In genomic region chr12:74508873-74509657, GRCh38 we compare ENCODE assay signal across 8 cellular contexts. TPM values are rescaled to one million over a fixed set of nuclear protein-coding genes. Genes with fewer than 3 reads are reported as not detected.
DNase-seq lines count a peak whose midpoint lies in the region; FAIRE-seq and TF ChIP-seq lines count a peak whose summit lies in the region.
"Not testable (repeated sequence)": the region's sequence is repeated elsewhere in the genome, so short reads cannot be mapped to it uniquely, and the experiment has no call there.

No MANE protein-coding gene starts in this region.

- DNase-seq in ELF-1 (ENCODE audit: low read depth, low spot score) (peak; percentile 84), NCI-H2171 (lab: John Stamatoyannopoulos, UW) (peak; percentile 3), NT2/D1 (ENCODE audit: low read depth, low spot score) (peak; percentile 15)
- DNase-seq in astrocyte (ENCODE audit: low read depth); neural crest cell (ENCODE audit: low read depth, low spot score): not testable (repeated sequence)

- H3K4me3 ChIP-seq in NT2/D1 (ENCODE audit: insufficient read length, low read depth) (peak overlapping the region; percentile 42), iPS-11a (ENCODE audit: low read depth, low read length) (peak overlapping the region; percentile 33)
- not testable (repeated sequence) for H3K4me3 ChIP-seq in astrocyte (ENCODE audit: insufficient read depth, low read depth, low read length)

- not testable (repeated sequence) for H3K4me1 Mint-ChIP-seq in astrocyte (ENCODE audit: low read depth, unreplicated experiment); neural crest cell

- H3K4me3 Mint-ChIP-seq in astrocyte (ENCODE audit: unreplicated experiment) = peak overlapping the region; percentile 79
- peak overlapping the region; percentile 92 for H3K4me3 Mint-ChIP-seq in neural crest cell

- H3K4me2 ChIP-seq in astrocyte (ENCODE audit: low read length) = not testable (repeated sequence)

- H3K36me3 Mint-ChIP-seq in astrocyte (ENCODE audit: low read depth, unreplicated experiment); neural crest cell (ENCODE audit: low read depth): not testable (repeated sequence)

- H3K36me3 ChIP-seq in NT2/D1 (ENCODE audit: insufficient read depth, insufficient read length, low read length); astrocyte (ENCODE audit: insufficient read depth, low read length): not testable (repeated sequence)

- not testable (repeated sequence) for H3K9ac ChIP-seq in NT2/D1 (ENCODE audit: insufficient read length, low read depth); astrocyte (ENCODE audit: low read length)

- not testable (repeated sequence) for H2AFZ ChIP-seq in astrocyte (ENCODE audit: low read depth, low read length)

- not testable (repeated sequence) for H3K9me3 Mint-ChIP-seq in astrocyte (ENCODE audit: unreplicated experiment); neural crest cell

- H3K27me3 Mint-ChIP-seq in astrocyte (ENCODE audit: low read depth, unreplicated experiment); neural crest cell (ENCODE audit: low read depth): not testable (repeated sequence)

- not testable (repeated sequence) for TF ChIP-seq RAD21 in Ishikawa (IDR thresholded peaks at IDR 0.05; ENCODE audit: low read depth)

- not testable (repeated sequence) for FAIRE-seq in astrocyte (lab: Jason Lieb, UNC)

- TF ChIP-seq CTCF in 22Rv1 (IDR thresholded peaks at IDR 0.05); astrocyte (IDR thresholded peaks at IDR 0.05; ENCODE audit: insufficient read depth, low read depth, low read length); neural crest cell (conservative IDR thresholded peaks at IDR 0.05): not testable (repeated sequence)

- not testable (repeated sequence) for H4K20me1 ChIP-seq in astrocyte (ENCODE audit: insufficient read depth, low read length)

- not testable (repeated sequence) for H3K27me3 ChIP-seq in NT2/D1 (ENCODE audit: insufficient read depth, insufficient read length); astrocyte (ENCODE audit: insufficient read depth, low read length)

- H3K4me1 ChIP-seq in NT2/D1 (ENCODE audit: insufficient read depth, insufficient read length); astrocyte (ENCODE audit: insufficient read depth, low read length): not testable (repeated sequence)

- peak overlapping the region; percentile 45 for H3K27ac ChIP-seq in 22Rv1
- not testable (repeated sequence) for H3K27ac ChIP-seq in astrocyte (ENCODE audit: low read depth, low read length)

- H3K79me2 ChIP-seq in astrocyte (ENCODE audit: insufficient read depth, low read length) = not testable (repeated sequence)

- not testable (repeated sequence) for H3K27ac Mint-ChIP-seq in astrocyte (ENCODE audit: unreplicated experiment)
- H3K27ac Mint-ChIP-seq in neural crest cell (ENCODE audit: unreplicated experiment) = peak overlapping the region; percentile 95

- TF ChIP-seq EP300 in Ishikawa (IDR thresholded peaks at IDR 0.05; ENCODE audit: borderline replicate concordance) = not testable (repeated sequence)

- H3K9me3 ChIP-seq in NT2/D1 (ENCODE audit: insufficient read depth, low read length) = 0 out of 2 replicates have a peak, but pooled peaks cover 11% of the 10 kb centered on the region
- H3K9me3 ChIP-seq in astrocyte (ENCODE audit: insufficient read depth, low read depth, low read length) = not testable (repeated sequence)

TF ChIP-seq in Ishikawa, 13 proteins besides CTCF, POLR2A, EP300 and RAD21:
- TF ChIP-seq YY1 (IDR thresholded peaks at IDR 0.05; ENCODE audit: low read depth) (peak; percentile 85), TAF1 (IDR thresholded peaks at IDR 0.05; ENCODE audit: low read depth) (peak; percentile 34; the same call in 1 of the 2 replicates), MAX (IDR thresholded peaks at IDR 0.05) (0 out of 2 replicates have a peak, but pooled peaks have one; percentile 33)

RNA-seq across cellular contexts. Expression of gene ATXN7L3B, which starts 28.6 kb away (rescaled TPM):
- total RNA-seq in astrocyte (30.6 and 31.1 TPM in 2 replicates), neural crest cell (59.7 and 60.0 TPM in 2 replicates)
